23 cellular contexts compared by ENCODE assay signal in genomic region chr9:21408817-21409216, GRCh38. TPM values are rescaled to one million over a fixed set of nuclear protein-coding genes. Genes with fewer than 3 reads are reported as not detected.
"Had no signal": no experiment of that assay in that cellular context is flagged by ENCODE, and none has a peak within 500 bp of the region (broad histone marks: within the 10 kb centered on the region; RNA-seq: fewer than 3 reads in every experiment).

IFNA8 (plus strand) TSS chr9:21409117; CDS start chr9:21409177, 60 bp downstream.

- DNase-seq: colonic mucosa; cortex of kidney; effector CD8-positive, alpha-beta T cell; effector memory CD8-positive, alpha-beta T cell; endodermal cell; foreskin keratinocyte; glutamatergic neuron; head of caudate nucleus; heart right ventricle; hippocampal formation; left cardiac atrium; left lung; left ventricle myocardium superior; lower lobe of right lung; mesenchymal stem cell; mucosa of descending colon; naive B cell; naive thymus-derived CD8-positive, alpha-beta T cell had no signal

- ATAC-seq: effector memory CD8-positive, alpha-beta T cell; foreskin keratinocyte; gastroesophageal sphincter; heart right ventricle; left cardiac atrium; left lung; left ventricle myocardium superior; lower lobe of right lung; mucosa of descending colon; naive thymus-derived CD8-positive, alpha-beta T cell had no signal

- FAIRE-seq: islet of Langerhans, keratinocyte had no signal

RNA-seq across cellular contexts. Expression of gene IFNA8, which starts in this region (rescaled TPM):
- polyA plus RNA-seq: esophagus; fibroblast of lung; foreskin keratinocyte; heart right ventricle; keratinocyte; naive thymus-derived CD8-positive, alpha-beta T cell had no signal
